Comparison of ENCODE assay signal across 31 cellular contexts in genomic region chr2:213046431-213046830, GRCh38.
"Had no signal": no experiment of that assay in that cellular context is flagged by ENCODE, and none has a peak within 500 bp of the region (broad histone marks: within the 10 kb centered on the region; RNA-seq: fewer than 3 reads in every experiment).

No MANE protein-coding gene starts in this region.

- H3K4me1 ChIP-seq: colonic mucosa had no signal

- H3K9me3 Mint-ChIP-seq: activated naive CD4-positive, alpha-beta T cell treated with anti-CD3 and anti-CD28 coated beads, Interleukin-2, amount 10 ng/mL, durations not matched to agents 7 days and 5 days; activated naive CD8-positive, alpha-beta T cell treated with anti-CD3 and anti-CD28 coated beads, Interleukin-2, amount 50 U/mL, for 24 hours; activated T-cell treated with anti-CD3 and anti-CD28 coated beads, Interleukin-2, amount 50 U/mL, for 4 hours; activated T-helper 1 cell treated with anti-CD3 and anti-CD28 coated beads, Interleukin-12 subunit alpha, Interleukin-12 subunit beta, Interleukin-2, Interleukin-4 antibody, amounts not matched to agents 30 ng/mL and 10 ng/mL and 1 ng/mL, durations not matched to agents 14 hours and 24 hours and 36 hours had no signal

- H3K4me3 Mint-ChIP-seq: activated B cell treated with CpG ODN at 0.5 μM for 24 hours; activated CD4-positive, alpha-beta memory T cell treated with anti-CD3 and anti-CD28 coated beads for 36 hours; activated naive CD4-positive, alpha-beta T cell treated with anti-CD3 and anti-CD28 coated beads, Interleukin-2, amount 10 ng/mL, durations not matched to agents 7 days and 5 days; activated naive CD8-positive, alpha-beta T cell; activated naive CD8-positive, alpha-beta T cell treated with anti-CD3 and anti-CD28 coated beads, Interleukin-2, amount 50 U/mL, for 24 hours; activated T-cell treated with anti-CD3 and anti-CD28 coated beads, Interleukin-2, amount 50 U/mL, for 4 hours; activated T-helper 1 cell treated with anti-CD3 and anti-CD28 coated beads, Interleukin-12 subunit alpha, Interleukin-12 subunit beta, Interleukin-2, Interleukin-4 antibody, amounts not matched to agents 30 ng/mL and 10 ng/mL and 1 ng/mL, durations not matched to agents 14 hours and 24 hours and 36 hours; brain had no signal

- H3K4me1 Mint-ChIP-seq: activated naive CD4-positive, alpha-beta T cell treated with anti-CD3 and anti-CD28 coated beads, Interleukin-2, amount 10 ng/mL, durations not matched to agents 7 days and 5 days; brain had no signal

- H3K27ac Mint-ChIP-seq: activated B cell treated with CpG ODN at 0.5 μM for 24 hours; activated CD4-positive, alpha-beta memory T cell treated with anti-CD3 and anti-CD28 coated beads for 36 hours; activated naive CD4-positive, alpha-beta T cell treated with anti-CD3 and anti-CD28 coated beads, Interleukin-2, amount 10 ng/mL, durations not matched to agents 7 days and 5 days; activated naive CD8-positive, alpha-beta T cell; activated naive CD8-positive, alpha-beta T cell treated with anti-CD3 and anti-CD28 coated beads, Interleukin-2, amount 50 U/mL, for 24 hours; activated T-helper 1 cell treated with anti-CD3 and anti-CD28 coated beads, Interleukin-12 subunit alpha, Interleukin-12 subunit beta, Interleukin-2, Interleukin-4 antibody, amounts not matched to agents 30 ng/mL and 10 ng/mL and 1 ng/mL, durations not matched to agents 14 hours and 24 hours and 36 hours; brain had no signal

- H3K27ac ChIP-seq: colonic mucosa, PC-9, RWPE1, VCaP had no signal

- H3K36me3 Mint-ChIP-seq: activated naive CD4-positive, alpha-beta T cell treated with anti-CD3 and anti-CD28 coated beads, Interleukin-2, amount 10 ng/mL, durations not matched to agents 7 days and 5 days had no signal

- ATAC-seq: activated naive CD8-positive, alpha-beta T cell treated with anti-CD3 and anti-CD28 coated beads, Interleukin-2, amount 50 U/mL, for 24 hours; activated T-cell treated with anti-CD3 and anti-CD28 coated beads, Interleukin-2, amount 50 U/mL, for 4 hours; Right ventricle myocardium inferior had no signal

- DNase-seq: activated B cell treated with CpG ODN at 0.5 μM for 24 hours; activated CD4-positive, alpha-beta memory T cell treated with anti-CD3 and anti-CD28 coated beads for 36 hours; activated CD4-positive, alpha-beta T cell treated with anti-CD3 and anti-CD28 coated beads for 4 hours; activated CD4-positive, alpha-beta T cell treated with anti-CD3 and anti-CD28 coated beads, Interleukin-2, amount 50 U/mL, for 1 hour; activated CD4-positive, CD25-positive, alpha-beta regulatory T cell treated with anti-CD3 and anti-CD28 coated beads, Interleukin-2, amount 50 U/mL, for 72 hours; activated CD8-positive, alpha-beta memory T cell treated with anti-CD3 and anti-CD28 coated beads, Interleukin-2, amount 50 U/mL, for 4 hours; activated naive CD4-positive, alpha-beta T cell treated with anti-CD3 and anti-CD28 coated beads, Interleukin-2, amount 10 ng/mL, durations not matched to agents 7 days and 5 days; activated naive CD8-positive, alpha-beta T cell treated with anti-CD3 and anti-CD28 coated beads, Interleukin-2, amount 50 U/mL, for 24 hours; activated T-cell treated with anti-CD3 and anti-CD28 coated beads for 4 hours; activated T-cell treated with anti-CD3 and anti-CD28 coated beads, Interleukin-2, amount 50 U/mL, for 4 hours; anterior cingulate cortex; colonic mucosa; NCI-H1105; NCI-H1417 treated with DMSO at 0.1 percent for 48 hours; NCI-H2029; NCI-H226; NCI-H446 treated with DMSO at 0.1 percent for 48 hours; NCI-H526; NCI-H748 treated with DMSO at 0.1 percent for 48 hours; PC-9; SIG-M5; SW 1271; T-helper 1 cell; T-helper 2 cell; T-helper 9 cell had no signal

- H3K36me3 ChIP-seq: colonic mucosa had no signal

- H3K4me3 ChIP-seq: colonic mucosa, PC-9 had no signal

- H3K27me3 ChIP-seq: colonic mucosa had no signal

- H3K27me3 Mint-ChIP-seq: activated B cell treated with CpG ODN at 0.5 μM for 24 hours; activated CD4-positive, alpha-beta memory T cell treated with anti-CD3 and anti-CD28 coated beads for 36 hours; activated naive CD4-positive, alpha-beta T cell treated with anti-CD3 and anti-CD28 coated beads, Interleukin-2, amount 10 ng/mL, durations not matched to agents 7 days and 5 days; activated naive CD8-positive, alpha-beta T cell; activated naive CD8-positive, alpha-beta T cell treated with anti-CD3 and anti-CD28 coated beads, Interleukin-2, amount 50 U/mL, for 24 hours; brain had no signal

- H3K9me3 ChIP-seq: colonic mucosa had no signal
